ENCODE assay signal across 19 cellular contexts in the genomic region with DNA sequence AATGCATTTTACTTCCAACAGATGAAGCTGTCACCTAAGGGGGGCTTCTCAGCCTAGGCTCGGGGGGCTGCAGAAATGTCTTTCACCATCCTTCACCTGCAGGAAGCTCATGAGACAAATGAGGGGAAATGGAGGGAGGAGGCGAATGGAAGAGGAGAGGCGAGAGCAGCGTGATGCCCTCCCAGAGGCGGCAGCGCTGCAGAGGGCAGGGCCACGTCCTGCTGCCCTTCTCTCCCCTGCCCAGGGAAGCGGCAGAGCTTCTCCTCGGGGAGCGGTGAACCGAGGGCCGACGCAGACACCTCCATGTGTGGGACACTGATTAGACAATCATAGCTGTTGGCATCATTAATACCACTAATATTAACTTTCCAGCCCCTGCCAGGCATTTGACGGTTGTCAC.
"Had no signal": no experiment of that assay in that cellular context is flagged by ENCODE, and none has a peak within 500 bp of the region (broad histone marks: within the 10 kb centered on the region; RNA-seq: fewer than 3 reads in every experiment).

No MANE protein-coding gene starts in this region.

- H3K4me1 ChIP-seq: uterus had no signal

- H3K36me3 Mint-ChIP-seq: mesothelial cell of epicardium; natural killer cell treated with Interleukin-12 subunit alpha and Interleukin-12 subunit beta and Interleukin-15 and Interleukin-18, amount 100 ng/mL, for 72 hours; type B pancreatic cell had no signal

- H3K27ac Mint-ChIP-seq: mesothelial cell of epicardium; natural killer cell treated with Interleukin-12 subunit alpha and Interleukin-12 subunit beta and Interleukin-15 and Interleukin-18, amount 100 ng/mL, for 72 hours; type B pancreatic cell had no signal

- FAIRE-seq: endometrium, frontal cortex, islet of Langerhans, small intestine had no signal

- H3K9me3 Mint-ChIP-seq: mesothelial cell of epicardium; natural killer cell treated with Interleukin-12 subunit alpha and Interleukin-12 subunit beta and Interleukin-15 and Interleukin-18, amount 100 ng/mL, for 72 hours; type B pancreatic cell had no signal

- H3K36me3 ChIP-seq: heart left ventricle, right atrium auricular region, thyroid gland, uterus had no signal

- H3K27me3 ChIP-seq: right atrium auricular region, thyroid gland, uterus had no signal

- H3K9me3 ChIP-seq: heart left ventricle, right atrium auricular region, thyroid gland, uterus had no signal

- H3K4me3 Mint-ChIP-seq: mesothelial cell of epicardium; natural killer cell treated with Interleukin-12 subunit alpha and Interleukin-12 subunit beta and Interleukin-15 and Interleukin-18, amount 100 ng/mL, for 72 hours; type B pancreatic cell had no signal

- ATAC-seq: esophagus mucosa; natural killer cell treated with Interleukin-12 subunit alpha and Interleukin-12 subunit beta and Interleukin-15 and Interleukin-18, amount 100 ng/mL, for 72 hours had no signal

- H3K4me3 ChIP-seq: right atrium auricular region, thyroid gland, uterus had no signal

- H3K27ac ChIP-seq: dorsolateral prefrontal cortex, heart left ventricle, right atrium auricular region, thyroid gland, uterus had no signal

- DNase-seq: cortex of kidney; dorsolateral prefrontal cortex; effector memory CD4-positive, alpha-beta T cell; hippocampal formation; kidney glomerular epithelial cell; small intestine; stimulated activated CD4-positive, alpha-beta T cell treated with anti-CD3 and anti-CD28 coated beads, Interleukin-2, amount 100 ng/mL, for 48 hours; stimulated activated naive CD4-positive, alpha-beta T cell treated with Interleukin-2 at 50 U/mL for 16 hours; thyroid gland; uterus had no signal
